34 cellular contexts compared by ENCODE assay signal in the genomic region with DNA sequence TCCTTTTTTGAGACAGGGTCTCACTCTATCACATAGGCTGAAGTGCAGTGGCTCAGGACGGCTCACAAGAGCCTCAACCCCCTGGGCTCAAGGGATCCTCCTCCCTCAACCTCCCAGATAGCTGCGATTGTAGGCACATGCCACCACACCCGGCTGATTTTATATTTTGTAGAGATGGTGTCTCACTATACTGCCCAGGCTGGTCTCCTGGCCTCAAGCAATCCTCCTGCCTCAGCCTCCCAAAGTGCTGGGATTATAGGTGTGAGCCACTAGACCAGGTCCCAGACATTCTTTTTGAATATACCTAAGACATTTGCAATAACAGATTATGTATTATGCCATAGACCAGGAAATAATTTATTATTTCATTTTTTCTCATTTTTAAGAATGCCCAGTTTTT.
"Had no signal": no experiment of that assay in that cellular context is flagged by ENCODE, and none has a peak within 500 bp of the region (broad histone marks: within the 10 kb centered on the region; RNA-seq: fewer than 3 reads in every experiment).

No MANE protein-coding gene starts in this region.

- H3K27me3 ChIP-seq: MG63 had no signal

- DNase-seq: Karpas-422, Kasumi-1, MG63, MM.1S, MV-4-11, NCI-H1048, NCI-H1092, NCI-H1092 treated with DMSO at 0.1 percent for 48 hours, NCI-H1105, NCI-H1105 treated with DMSO at 0.1 percent for 48 hours, NCI-H1417, NCI-H1417 treated with DMSO at 0.1 percent for 48 hours, NCI-H1436, NCI-H1436 treated with DMSO at 0.1 percent for 48 hours, NCI-H146, NCI-H1694, NCI-H1694 treated with DMSO at 0.1 percent for 48 hours, NCI-H187, NCI-H187 treated with DMSO at 0.1 percent for 48 hours, NCI-H1930, NCI-H2029, NCI-H2029 treated with DMSO at 0.1 percent for 48 hours, NCI-H2081, NCI-H2081 treated with DMSO at 0.1 percent for 48 hours, NCI-H2107, NCI-H2171, NCI-H2171 treated with DMSO at 0.1 percent for 48 hours, NCI-H2227 treated with DMSO at 0.1 percent for 48 hours, NCI-H226, NCI-H345, NCI-H446, NCI-H446 treated with DMSO at 0.1 percent for 48 hours, NCI-H510A, NCI-H510A treated with DMSO at 0.1 percent for 48 hours had no signal

- H3K9me3 ChIP-seq: MG63 had no signal

- H3K36me3 ChIP-seq: MG63 had no signal

- H3K4me3 ChIP-seq: MG63 had no signal
